ENCODE assay signal across 19 cellular contexts in the genomic region with DNA sequence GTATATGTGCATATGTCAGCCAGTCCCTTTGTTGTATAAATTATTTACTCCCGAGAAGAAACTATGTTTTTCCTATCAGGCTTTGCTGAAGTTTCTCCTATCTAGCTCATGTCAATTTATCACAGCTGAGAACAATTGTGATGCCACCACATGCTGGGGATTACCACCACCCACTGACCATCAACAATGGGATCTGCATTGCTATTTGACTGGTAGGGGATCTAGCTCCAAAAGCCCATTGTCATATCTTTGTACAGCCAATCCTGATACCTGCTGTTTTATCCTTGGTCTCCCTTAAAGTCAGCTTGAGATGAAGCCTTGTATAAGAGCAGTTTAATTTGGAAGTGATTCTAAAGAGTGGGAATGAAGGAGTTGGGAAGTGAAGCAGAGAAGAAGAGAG. TPM values are rescaled to one million over a fixed set of nuclear protein-coding genes. Genes with fewer than 3 reads are reported as not detected.
DNase-seq lines count a peak whose midpoint lies in the region; ATAC-seq lines count a peak whose summit lies in the region.
"Had no signal": no experiment of that assay in that cellular context is flagged by ENCODE, and none has a peak within 500 bp of the region (broad histone marks: within the 10 kb centered on the region; RNA-seq: fewer than 3 reads in every experiment).

No MANE protein-coding gene starts in this region.

- ATAC-seq in HG02623 (IDR thresholded peaks at IDR 0.05; ENCODE audit: unreplicated experiment), result no peak
- no peak for ATAC-seq in HG03354 (IDR thresholded peaks at IDR 0.05; ENCODE audit: poor library complexity, severe bottlenecking, unreplicated experiment)
- ATAC-seq: PC-3 had no signal

- DNase-seq in H7, result peak; percentile 22
- peak; percentile 35 for DNase-seq in NT2/D1 (ENCODE audit: low read depth, low spot score)
- peak; percentile 18 for DNase-seq in retina
- no peak for DNase-seq in GM19240 (ENCODE audit: insufficient read length, low spot score)
- DNase-seq: CD8-positive, alpha-beta memory T cell; GDM1; HFFc6; Karpas-422; NCI-H187; NCI-H446 treated with DMSO at 0.1 percent for 48 hours; NCI-H526 treated with DMSO at 0.1 percent for 48 hours; PC-3; Right ventricle myocardium superior had no signal

- no peak overlapping the region for H3K27ac ChIP-seq in iPS-18a (ENCODE audit: low read length)
- H3K27ac ChIP-seq: C4-2B had no signal

- peaks cover 3% of the 10 kb centered on the region for H3K4me1 ChIP-seq in NT2/D1 (ENCODE audit: insufficient read depth, insufficient read length)
- H3K4me1 ChIP-seq in iPS-18a (ENCODE audit: control insufficient read depth, low read depth, low read length), result peaks cover 49% of the 10 kb centered on the region

- no peak overlapping the region for H3K9ac ChIP-seq in NT2/D1 (ENCODE audit: insufficient read length, low read depth)
- no peak overlapping the region for H3K9ac ChIP-seq in iPS-18a (ENCODE audit: low read length)

- H3K36me3 ChIP-seq in H7 (replicated peaks; ENCODE audit: control insufficient read depth, insufficient read depth, low read length), result no peaks in the 10 kb centered on the region
- H3K36me3 ChIP-seq in NT2/D1 (ENCODE audit: insufficient read depth, insufficient read length, low read length), result no peaks in the 10 kb centered on the region
- no peaks in the 10 kb centered on the region for H3K36me3 ChIP-seq in iPS-18a (ENCODE audit: control insufficient read depth, low read depth, low read length)

- H3K27me3 ChIP-seq in H7 (ENCODE audit: control insufficient read depth, insufficient read depth, low read length) (no peaks in the 10 kb centered on the region), NT2/D1 (ENCODE audit: insufficient read depth, insufficient read length) (no peaks in the 10 kb centered on the region), iPS-18a (ENCODE audit: control insufficient read depth, insufficient read depth, low read length) (no peaks in the 10 kb centered on the region)

- no peak overlapping the region for H3K4me3 ChIP-seq in H7 (ENCODE audit: insufficient read depth, low read depth, low read length)
- H3K4me3 ChIP-seq in NT2/D1 (ENCODE audit: insufficient read length, low read depth), result no peak overlapping the region
- peak overlapping the region; percentile 18 for H3K4me3 ChIP-seq in iPS-18a (ENCODE audit: low read length)

- H3K9me3 ChIP-seq in NT2/D1 (ENCODE audit: insufficient read depth, low read length), result no peaks in the 10 kb centered on the region
- no peaks in the 10 kb centered on the region for H3K9me3 ChIP-seq in iPS-18a (ENCODE audit: control insufficient read depth, low read depth, low read length)

RNA-seq across cellular contexts. Expression of gene KCNN2, which starts 53.9 kb away (rescaled TPM):
- total RNA-seq in H7 (2014; rRNA removed; shearing (Covaris generic)), result 8.2 and 13.7 TPM in 2 replicates
- total RNA-seq: CD8-positive, alpha-beta memory T cell; HT1080; RPMI7951 had no signal
